ENCODE assay signal across 11 cellular contexts in genomic region chr4:112082954-112083586, GRCh38.
DNase-seq lines count a peak whose midpoint lies in the region; ATAC-seq, FAIRE-seq and TF ChIP-seq lines count a peak whose summit lies in the region.
"Had no signal": no experiment of that assay in that cellular context is flagged by ENCODE, and none has a peak within 500 bp of the region (broad histone marks: within the 10 kb centered on the region; RNA-seq: fewer than 3 reads in every experiment).

No MANE protein-coding gene starts in this region.

- FAIRE-seq in astrocyte (lab: Jason Lieb, UNC) (peak; percentile 55), urothelium cell line (lab: Jason Lieb, UNC) (peak; percentile 66)

- H3K4me2 ChIP-seq in astrocyte (ENCODE audit: low read length): peak overlapping the region; percentile 73

- peaks cover 0 to 34% (median 13%) of the 10 kb centered on the region in 9 donors for H3K4me1 ChIP-seq in heart right ventricle
- peaks cover 20% of the 10 kb centered on the region for H3K4me1 ChIP-seq in astrocyte (ENCODE audit: insufficient read depth, low read length)
- H3K4me1 ChIP-seq in suprapubic skin: no peaks in the 10 kb centered on the region

- H3K4me3 Mint-ChIP-seq in astrocyte (ENCODE audit: unreplicated experiment) (no peak overlapping the region), glutamatergic neuron (ENCODE audit: unreplicated experiment) (no peak overlapping the region), natural killer cell (no peak overlapping the region)
- H3K4me3 Mint-ChIP-seq: activated CD8-positive, alpha-beta memory T cell treated with anti-CD3 and anti-CD28 coated beads, Interleukin-2, amount 10 ng/mL, durations not matched to agents 7 days and 5 days had no signal

- TF ChIP-seq CTCF in heart right ventricle (IDR thresholded peaks at IDR 0.05) (no peak), astrocyte (IDR thresholded peaks at IDR 0.05; ENCODE audit: insufficient read depth, low read depth, low read length) (no peak), glutamatergic neuron (IDR thresholded peaks at IDR 0.05; ENCODE audit: partially characterized antibody, unreplicated experiment) (no peak), suprapubic skin (IDR thresholded peaks at IDR 0.05) (no peak), natural killer cell (IDR thresholded peaks at IDR 0.05) (no peak)

- H3K27ac Mint-ChIP-seq in astrocyte (ENCODE audit: unreplicated experiment) (peak overlapping the region; percentile 66), glutamatergic neuron (ENCODE audit: unreplicated experiment) (no peak overlapping the region), natural killer cell (no peak overlapping the region)
- H3K27ac Mint-ChIP-seq: activated CD8-positive, alpha-beta memory T cell treated with anti-CD3 and anti-CD28 coated beads, Interleukin-2, amount 10 ng/mL, durations not matched to agents 7 days and 5 days had no signal

- TF ChIP-seq EP300 in suprapubic skin (IDR thresholded peaks at IDR 0.05): no peak

- 66 to 67% methylated on average over 2 of the region's 2 CpGs for WGBS in heart right ventricle, 2 donors
- 54% methylated on average over 2 of the region's 2 CpGs for WGBS in suprapubic skin

- H2AFZ ChIP-seq in astrocyte (ENCODE audit: low read depth, low read length): no peak overlapping the region

- H3K27me3 ChIP-seq in heart right ventricle (no peaks in the 10 kb centered on the region), astrocyte (ENCODE audit: insufficient read depth, low read length) (no peaks in the 10 kb centered on the region), suprapubic skin (no peaks in the 10 kb centered on the region)
- H3K27me3 ChIP-seq: cardiac muscle cell had no signal

- H3K27me3 Mint-ChIP-seq in astrocyte (ENCODE audit: low read depth, unreplicated experiment) (no peaks in the 10 kb centered on the region), glutamatergic neuron (ENCODE audit: unreplicated experiment) (no peaks in the 10 kb centered on the region), natural killer cell (ENCODE audit: low read depth in 2 of 2) (peaks cover 13 to 15% of the 10 kb centered on the region in 2 donors)

- H3K36me3 Mint-ChIP-seq in astrocyte (ENCODE audit: low read depth, unreplicated experiment) (no peaks in the 10 kb centered on the region), glutamatergic neuron (ENCODE audit: unreplicated experiment) (no peaks in the 10 kb centered on the region), natural killer cell (no peaks in the 10 kb centered on the region)
- H3K36me3 Mint-ChIP-seq: activated CD8-positive, alpha-beta memory T cell treated with anti-CD3 and anti-CD28 coated beads, Interleukin-2, amount 10 ng/mL, durations not matched to agents 7 days and 5 days had no signal

- no peak for TF ChIP-seq POLR2A in suprapubic skin (IDR thresholded peaks at IDR 0.05)

- peak in 7 of 8 donors; percentile 2 to 90 (median 75) for ATAC-seq in heart right ventricle
- no peak for ATAC-seq in Right ventricle myocardium superior (ENCODE audit: poor library complexity)
- no peak for ATAC-seq in natural killer cell
- ATAC-seq: activated CD8-positive, alpha-beta memory T cell treated with anti-CD3 and anti-CD28 coated beads, Interleukin-2, amount 10 ng/mL, durations not matched to agents 7 days and 5 days had no signal

- H3K9me3 ChIP-seq in heart right ventricle: no peaks in the 10 kb centered on the region
- H3K9me3 ChIP-seq in astrocyte (ENCODE audit: insufficient read depth, low read depth, low read length): no peaks in the 10 kb centered on the region
- H3K9me3 ChIP-seq in suprapubic skin: no peaks in the 10 kb centered on the region

- H3K9ac ChIP-seq in astrocyte (ENCODE audit: low read length): peak overlapping the region; percentile 62

- DNase-seq in heart right ventricle: no peak
- DNase-seq in Right ventricle myocardium superior: no peak
- DNase-seq in astrocyte (ENCODE audit: low read depth): peak; percentile 93
- peak; percentile 84 for DNase-seq in iris pigment epithelial cell (ENCODE audit: low read depth)
- peak; percentile 86 for DNase-seq in urothelium cell line (ENCODE audit: low spot score)
- no peak for DNase-seq in glutamatergic neuron
- no peak for DNase-seq in suprapubic skin (ENCODE audit: low spot score in 2 of 2)
- DNase-seq in natural killer cell: no peak
- DNase-seq: activated CD8-positive, alpha-beta memory T cell treated with anti-CD3 and anti-CD28 coated beads, Interleukin-2, amount 10 ng/mL, durations not matched to agents 7 days and 5 days; NCI-H187 treated with DMSO at 0.1 percent for 48 hours had no signal

- no peak overlapping the region for H3K4me3 ChIP-seq in heart right ventricle
- H3K4me3 ChIP-seq in astrocyte (ENCODE audit: insufficient read depth, low read depth, low read length): peak overlapping the region; percentile 7
- H3K4me3 ChIP-seq in suprapubic skin: no peak overlapping the region
- H3K4me3 ChIP-seq: cardiac muscle cell had no signal

- H3K79me2 ChIP-seq in astrocyte (ENCODE audit: insufficient read depth, low read length): no peaks in the 10 kb centered on the region

- H3K9me3 Mint-ChIP-seq in astrocyte (ENCODE audit: unreplicated experiment): no peaks in the 10 kb centered on the region
- H3K9me3 Mint-ChIP-seq in glutamatergic neuron (ENCODE audit: unreplicated experiment): no peaks in the 10 kb centered on the region
- no peaks in the 10 kb centered on the region for H3K9me3 Mint-ChIP-seq in natural killer cell

- H3K27ac ChIP-seq in heart right ventricle: peak overlapping the region in 9 of 10 donors; percentile 45 to 81 (median 67)
- H3K27ac ChIP-seq in astrocyte (ENCODE audit: low read depth, low read length): peak overlapping the region; percentile 92
- no peak overlapping the region for H3K27ac ChIP-seq in suprapubic skin
- H3K27ac ChIP-seq: cardiac muscle cell had no signal

- intact Hi-C loops in heart right ventricle (cut with DNase I): no loop called here
- intact Hi-C loops in Right ventricle myocardium superior (cut with DNase I): no loop called here
- intact Hi-C loops in natural killer cell (cut with micrococcal nuclease): no loop called here

- H3K36me3 ChIP-seq in heart right ventricle: no peaks in the 10 kb centered on the region
- no peaks in the 10 kb centered on the region for H3K36me3 ChIP-seq in astrocyte (ENCODE audit: insufficient read depth, low read length)
- H3K36me3 ChIP-seq in suprapubic skin: no peaks in the 10 kb centered on the region
- H3K36me3 ChIP-seq: cardiac muscle cell had no signal

- H4K20me1 ChIP-seq in astrocyte (ENCODE audit: insufficient read depth, low read length): no peaks in the 10 kb centered on the region

- H3K4me1 Mint-ChIP-seq in astrocyte (ENCODE audit: low read depth, unreplicated experiment): peaks cover 20% of the 10 kb centered on the region
- no peaks in the 10 kb centered on the region for H3K4me1 Mint-ChIP-seq in glutamatergic neuron (ENCODE audit: low read depth, unreplicated experiment)
- no peaks in the 10 kb centered on the region for H3K4me1 Mint-ChIP-seq in natural killer cell

Comparison
In these comparisons a context has a peak if more than half of its experiments do, and no peak if none do; other contexts are left out.
1. ATAC-seq: peak in heart right ventricle (7 of 8); none in Right ventricle myocardium superior (single experiment) and natural killer cell (0 of 3).
2. DNase-seq: peak in astrocyte (single experiment), iris pigment epithelial cell (single experiment) and urothelium cell line (single experiment); none in heart right ventricle (0 of 2), Right ventricle myocardium superior (single experiment), glutamatergic neuron (single experiment), suprapubic skin (0 of 2) and natural killer cell (single experiment).